Comparison of ENCODE assay signal across 11 cellular contexts in genomic region chr20:13222319-13222716, GRCh38. TPM values are rescaled to one million over a fixed set of nuclear protein-coding genes. Genes with fewer than 3 reads are reported as not detected.
A peak's percentile ranks its signal among the peaks of the same experiment; 100 is the strongest.
DNase-seq lines count a peak whose midpoint lies in the region; ATAC-seq and TF ChIP-seq lines count a peak whose summit lies in the region.
"Had no signal": no experiment of that assay in that cellular context is flagged by ENCODE, and none has a peak within 500 bp of the region (broad histone marks: within the 10 kb centered on the region; RNA-seq: fewer than 3 reads in every experiment).

No MANE protein-coding gene starts in this region.

- H3K27me3 Mint-ChIP-seq in HFFc6 (ENCODE audit: insufficient read depth) (peaks cover 34% of the 10 kb centered on the region), nephron progenitor cell (ENCODE audit: low read depth, poor library complexity) (peaks cover 28% of the 10 kb centered on the region)

- H3K9me3 ChIP-seq in effector memory CD4-positive, alpha-beta T cell (ENCODE audit: control insufficient read depth, low read length) = no peaks in the 10 kb centered on the region
- no peaks in the 10 kb centered on the region for H3K9me3 ChIP-seq in testis

- H3K27ac ChIP-seq in ACC112 (ENCODE audit: low read depth, low read length) (no peak overlapping the region), testis (no peak overlapping the region)
- H3K27ac ChIP-seq in effector memory CD4-positive, alpha-beta T cell (ENCODE audit: insufficient read depth, low read length, poor library complexity, severe bottlenecking) = peak overlapping the region; percentile 25
- H3K27ac ChIP-seq: KMS-11, right atrium auricular region had no signal

- ATAC-seq in HG02840 (IDR thresholded peaks at IDR 0.05; ENCODE audit: low FRiP score, unreplicated experiment) = no peak
- ATAC-seq in GM19351 (IDR thresholded peaks at IDR 0.05; ENCODE audit: unreplicated experiment) = no peak

- H3K36me3 Mint-ChIP-seq in HFFc6 (ENCODE audit: low read depth) (no peaks in the 10 kb centered on the region), nephron progenitor cell (ENCODE audit: low read depth) (peaks cover 22% of the 10 kb centered on the region)

- DNase-seq in HFFc6 (no peak), nephron progenitor cell (no peak), epidermal melanocyte (ENCODE audit: insufficient read length, low spot score) (no peak), testis (no peak)
- no peak for DNase-seq in effector memory CD4-positive, alpha-beta T cell

- H3K27ac Mint-ChIP-seq in HFFc6 (no peak overlapping the region), nephron progenitor cell (peak overlapping the region; percentile 57)

- no peak for TF ChIP-seq CTCF in HFFc6 (IDR thresholded peaks at IDR 0.05)
- no peak for TF ChIP-seq CTCF in nephron progenitor cell (IDR thresholded peaks at IDR 0.05)
- TF ChIP-seq CTCF in testis (IDR thresholded peaks at IDR 0.05) = no peak

- H3K79me2 ChIP-seq in ACC112 (ENCODE audit: control insufficient read depth, insufficient read depth, low read length, unreplicated experiment) = no peaks in the 10 kb centered on the region

- peak overlapping the region; percentile 72 for H3K4me3 ChIP-seq in ACC112 (ENCODE audit: low read depth, low read length)
- H3K4me3 ChIP-seq in effector memory CD4-positive, alpha-beta T cell (ENCODE audit: insufficient read depth, low read depth, low read length, poor library complexity, severe bottlenecking) = peak overlapping the region; percentile 67
- peak overlapping the region in 1 of 2 donors; percentile 43 for H3K4me3 ChIP-seq in testis

- H3K4me1 ChIP-seq in ACC112 (ENCODE audit: control insufficient read depth, insufficient read depth, low read length, unreplicated experiment) = no peaks in the 10 kb centered on the region
- peaks cover 9% of the 10 kb centered on the region for H3K4me1 ChIP-seq in effector memory CD4-positive, alpha-beta T cell (ENCODE audit: control insufficient read depth, insufficient read depth, low read length, poor library complexity, severe bottlenecking)
- H3K4me1 ChIP-seq in testis = peaks cover 10% of the 10 kb centered on the region

- H3K36me3 ChIP-seq in ACC112 (ENCODE audit: insufficient read depth, low read length) = no peaks in the 10 kb centered on the region
- no peaks in the 10 kb centered on the region for H3K36me3 ChIP-seq in effector memory CD4-positive, alpha-beta T cell (ENCODE audit: control insufficient read depth, insufficient read depth, low read length)
- no peaks in the 10 kb centered on the region for H3K36me3 ChIP-seq in testis (ENCODE audit: low read depth, missing control alignments)
- H3K36me3 ChIP-seq: gastroesophageal sphincter, right atrium auricular region had no signal

- H3K27me3 ChIP-seq in ACC112 (ENCODE audit: insufficient read depth, low read length) = peaks cover 67% of the 10 kb centered on the region
- H3K27me3 ChIP-seq in effector memory CD4-positive, alpha-beta T cell (replicated peaks; ENCODE audit: control insufficient read depth, insufficient read depth, low read length, poor library complexity, severe bottlenecking) = peaks cover 4% of the 10 kb centered on the region
- H3K27me3 ChIP-seq in testis = no peaks in the 10 kb centered on the region

- no peaks in the 10 kb centered on the region for H3K4me1 Mint-ChIP-seq in HFFc6 (ENCODE audit: low read depth)
- peaks cover 51% of the 10 kb centered on the region for H3K4me1 Mint-ChIP-seq in nephron progenitor cell

- no peak overlapping the region for H2AFZ ChIP-seq in ACC112 (ENCODE audit: low read length, unreplicated experiment)

- WGBS in testis, 2 donors = 18 to 23% methylated on average over 8 of the region's 8 CpGs

- TF ChIP-seq POLR2A in testis (IDR thresholded peaks at IDR 0.05) = no peak

- intact Hi-C loops in testis (cut with DNase I; ENCODE audit: low total_unique reads) = no loop called here

- H3K9me3 Mint-ChIP-seq in HFFc6 (no peaks in the 10 kb centered on the region), nephron progenitor cell (peaks cover 15% of the 10 kb centered on the region)

- H3K4me3 Mint-ChIP-seq in HFFc6 (peak overlapping the region; percentile 63), nephron progenitor cell (peak overlapping the region; percentile 89)

RNA-seq across cellular contexts. Expression of gene ISM1, which starts 1.2 kb away (rescaled TPM):
- total RNA-seq in HFFc6 (2021; fragmentation: NEBNext Ultra II Directional; extraction: Animal tissue kit (Norgen Biotek cat#: 25700)) = under 1 TPM in 1 of 6 experiments, not detected in 5; 0.07 TPM
- total RNA-seq in testis = under 1 TPM; 0.50 to 0.55 TPM
- 1.3 TPM for polyA plus RNA-seq in testis (ENCODE audit: insufficient read depth, low read depth, low replicate concordance)
